ENCODE assay signal across 10 cellular contexts in genomic region chr14:75794615-75795038, GRCh38.
DNase-seq lines count a peak whose midpoint lies in the region; ATAC-seq and TF ChIP-seq lines count a peak whose summit lies in the region.
"Had no signal": no experiment of that assay in that cellular context is flagged by ENCODE, and none has a peak within 500 bp of the region (broad histone marks: within the 10 kb centered on the region; RNA-seq: fewer than 3 reads in every experiment).

No MANE protein-coding gene starts in this region.

- TF ChIP-seq CTCF in Panc1 (IDR thresholded peaks at IDR 0.05) (peak; percentile 27), gastroesophageal sphincter (IDR thresholded peaks at IDR 0.05) (peak in 3 of 4 experiments; percentile 49 to 66 (median 60)), sigmoid colon (IDR thresholded peaks at IDR 0.05) (peak in 3 of 4 experiments; percentile 32 to 37 (median 34)), esophagus squamous epithelium (IDR thresholded peaks at IDR 0.05) (peak in 1 of 6 experiments; percentile 7)

- no peaks in the 10 kb centered on the region for H3K27me3 Mint-ChIP-seq in activated CD4-positive, alpha-beta T cell treated with anti-CD3 and anti-CD28 coated beads for 36 hours
- H3K27me3 Mint-ChIP-seq: brain had no signal

- H3K27ac Mint-ChIP-seq in activated CD4-positive, alpha-beta T cell treated with anti-CD3 and anti-CD28 coated beads for 36 hours, result no peak overlapping the region

- CTCF ChIA-PET in Panc1 (lab: Charles Lee), result interaction anchor here (0.6 to 1.9 kb wide), 6 partner anchors 74 to 310 kb away, joined by 3 to 8 read pairs (median 4); no protein-coding TSS in a partner anchor
- CTCF ChIA-PET in activated CD4-positive, alpha-beta T cell treated with anti-CD3 and anti-CD28 coated beads for 36 hours (lab: Charles Lee), result interaction anchor here (0.8 kb wide), 1 partner anchor 9 kb away, joined by 3 read pairs; no protein-coding TSS in a partner anchor

- H3K9me3 ChIP-seq in GM23248 (ENCODE audit: low read depth), result no peaks in the 10 kb centered on the region
- no peaks in the 10 kb centered on the region for H3K9me3 ChIP-seq in Panc1 (ENCODE audit: control insufficient read depth, insufficient read depth, low read depth, low read length)
- H3K9me3 ChIP-seq in gastroesophageal sphincter, result peaks cover 0 to 16% (median 0%) of the 10 kb centered on the region in 3 donors
- peaks cover 0 to 3% (median under 1%) of the 10 kb centered on the region in 4 donors for H3K9me3 ChIP-seq in sigmoid colon
- H3K9me3 ChIP-seq in esophagus squamous epithelium, result peaks cover 0 to 6% (median 0%) of the 10 kb centered on the region in 3 donors

- no peaks in the 10 kb centered on the region for H3K4me1 Mint-ChIP-seq in activated CD4-positive, alpha-beta T cell treated with anti-CD3 and anti-CD28 coated beads for 36 hours
- H3K4me1 Mint-ChIP-seq: brain had no signal

- H3K4me1 ChIP-seq in GM23248 (ENCODE audit: insufficient read depth), result 0 out of 2 replicates have a peak, but pooled peaks cover 3% of the 10 kb centered on the region
- no peaks in the 10 kb centered on the region for H3K4me1 ChIP-seq in Panc1 (ENCODE audit: control insufficient read depth, insufficient read depth, low read length)
- H3K4me1 ChIP-seq in gastroesophageal sphincter, result no peaks in the 10 kb centered on the region
- peaks cover 0 to 10% (median 1%) of the 10 kb centered on the region in 4 donors for H3K4me1 ChIP-seq in sigmoid colon
- H3K4me1 ChIP-seq in esophagus squamous epithelium, result no peaks in the 10 kb centered on the region

- no TSS peak for BruUV-seq in Panc1 (replicated peaks; lab: Mats Ljungman, UMichigan)

- TF ChIP-seq POLR2A in gastroesophageal sphincter (IDR thresholded peaks at IDR 0.05) (no peak), sigmoid colon (IDR thresholded peaks at IDR 0.05) (no peak), esophagus squamous epithelium (IDR thresholded peaks at IDR 0.05) (no peak)

- no peak overlapping the region for H3K4me2 ChIP-seq in GM23248 (ENCODE audit: unreplicated experiment)

- in situ Hi-C loops in GM23248 (cut with MboI) (no loop called here), Panc1 (cut with HindIII; ENCODE audit: low pct_unique_long_range_greater_than_20kb, low sequenced_read_pairs) (no loop called here)

- H3K4me3 Mint-ChIP-seq in activated CD4-positive, alpha-beta T cell treated with anti-CD3 and anti-CD28 coated beads for 36 hours, result no peak overlapping the region
- H3K4me3 Mint-ChIP-seq: brain had no signal

- no peak overlapping the region for H2AFZ ChIP-seq in GM23248

- no peaks in the 10 kb centered on the region for H3K36me3 ChIP-seq in GM23248 (ENCODE audit: low read depth)
- H3K36me3 ChIP-seq in Panc1 (ENCODE audit: control insufficient read depth, insufficient read depth, low read length), result no peaks in the 10 kb centered on the region; the same call in 1 of the 2 replicates
- no peaks in the 10 kb centered on the region for H3K36me3 ChIP-seq in gastroesophageal sphincter
- no peaks in the 10 kb centered on the region for H3K36me3 ChIP-seq in sigmoid colon
- H3K36me3 ChIP-seq in esophagus squamous epithelium, result peaks cover 0 to 27% (median 0%) of the 10 kb centered on the region in 3 donors

- no peaks in the 10 kb centered on the region for H3K79me2 ChIP-seq in GM23248 (ENCODE audit: insufficient read depth)

- peak; percentile 86 for ATAC-seq in Panc1
- ATAC-seq in gastroesophageal sphincter, result peak; percentile 74
- ATAC-seq in activated CD4-positive, alpha-beta T cell treated with anti-CD3 and anti-CD28 coated beads for 36 hours, result no peak

- POLR2A ChIA-PET in Panc1 (lab: Charles Lee), result no interaction called here
- POLR2A ChIA-PET in activated CD4-positive, alpha-beta T cell treated with anti-CD3 and anti-CD28 coated beads for 36 hours (lab: Charles Lee), result no interaction called here

- no peak overlapping the region for H3K27ac ChIP-seq in GM23248
- no peak overlapping the region for H3K27ac ChIP-seq in Panc1 (ENCODE audit: low read length)
- peak overlapping the region in 1 of 4 donors; percentile 16 for H3K27ac ChIP-seq in gastroesophageal sphincter
- H3K27ac ChIP-seq in sigmoid colon, result peak overlapping the region in 3 of 4 donors; percentile 31 to 57 (median 39)
- no peak overlapping the region for H3K27ac ChIP-seq in esophagus squamous epithelium

- no peak overlapping the region for H3K9ac ChIP-seq in GM23248

- intact Hi-C loops in Panc1 (cut with micrococcal nuclease; ENCODE audit: unreplicated experiment), result no loop called here
- intact Hi-C loops in sigmoid colon (cut with DNase I), result loop anchor here (1.0 to 5.0 kb wide), 3 partner anchors 84 to 188 kb away; no protein-coding TSS in a partner anchor
- intact Hi-C loops in esophagus squamous epithelium (cut with DNase I), result no loop called here
- intact Hi-C loops in activated CD4-positive, alpha-beta T cell treated with anti-CD3 and anti-CD28 coated beads for 36 hours (cut with DNase I, micrococcal nuclease), result no loop called here

- H3K9me3 Mint-ChIP-seq in activated CD4-positive, alpha-beta T cell treated with anti-CD3 and anti-CD28 coated beads for 36 hours (ENCODE audit: low read depth), result peaks cover 22% of the 10 kb centered on the region

- H3K9me2 ChIP-seq in GM23248 (ENCODE audit: insufficient read depth), result no peaks in the 10 kb centered on the region

- peaks cover 17% of the 10 kb centered on the region; the same call in 1 of the 2 replicates for H3F3A ChIP-seq in GM23248 (ENCODE audit: insufficient read depth)

- H3K4me3 ChIP-seq in GM23248, result no peak overlapping the region
- no peak overlapping the region for H3K4me3 ChIP-seq in Panc1 (ENCODE audit: low read depth in 2 of 2, low read length in 2 of 2)
- no peak overlapping the region for H3K4me3 ChIP-seq in gastroesophageal sphincter
- H3K4me3 ChIP-seq in sigmoid colon, result no peak overlapping the region
- no peak overlapping the region for H3K4me3 ChIP-seq in esophagus squamous epithelium

- peak; percentile 74 for DNase-seq in GM23248
- DNase-seq in Panc1 (ENCODE audit: low read depth, low spot score), result peak; percentile 8
- DNase-seq in sigmoid colon, result no peak
- DNase-seq in NCI-H1417 treated with DMSO at 0.1 percent for 48 hours (lab: John Stamatoyannopoulos, UW), result no peak
- DNase-seq in esophagus squamous epithelium (lab: John Stamatoyannopoulos, UW), result no peak
- DNase-seq in activated CD4-positive, alpha-beta T cell treated with anti-CD3 and anti-CD28 coated beads for 36 hours, result no peak
- no peak for DNase-seq in Kasumi-1 (lab: John Stamatoyannopoulos, UW)
- DNase-seq: stimulated activated CD4-positive, alpha-beta T cell treated with anti-CD3 and anti-CD28 coated beads, Interleukin-15, amount 100 ng/mL, for 24 hours had no signal

- H3K36me3 Mint-ChIP-seq in activated CD4-positive, alpha-beta T cell treated with anti-CD3 and anti-CD28 coated beads for 36 hours (ENCODE audit: low read depth), result peaks cover 48% of the 10 kb centered on the region

- no peaks in the 10 kb centered on the region for H4K20me1 ChIP-seq in GM23248 (ENCODE audit: insufficient read depth)

- no peak for TF ChIP-seq EP300 in gastroesophageal sphincter (IDR thresholded peaks at IDR 0.05)
- no peak for TF ChIP-seq EP300 in sigmoid colon (IDR thresholded peaks at IDR 0.05)

- WGBS in GM23248 (ENCODE audit: low coverage in 1 of 2, low lambda C conversion rate in 2 of 2, missing lambda C conversion rate in 2 of 2), 2 experiments, result 18 to 19% methylated on average over 2 of the region's 2 CpGs
- 13 to 31% methylated on average over 1 to 2 of the region's 2 CpGs for WGBS in gastroesophageal sphincter (ENCODE audit: low coverage in 1 of 2), 2 donors
- WGBS in sigmoid colon, 2 donors, result 47 to 74% methylated on average over 2 of the region's 2 CpGs
- 49 to 83% methylated on average over 2 of the region's 2 CpGs for WGBS in esophagus squamous epithelium, 2 donors

- H3K27me3 ChIP-seq in GM23248 (replicated peaks; ENCODE audit: insufficient read depth) (no peaks in the 10 kb centered on the region), Panc1 (ENCODE audit: control insufficient read depth, insufficient read depth, low read length) (no peaks in the 10 kb centered on the region), gastroesophageal sphincter (no peaks in the 10 kb centered on the region), sigmoid colon (no peaks in the 10 kb centered on the region), esophagus squamous epithelium (no peaks in the 10 kb centered on the region)

Comparison
In these comparisons a context has a peak if more than half of its experiments do, and no peak if none do; other contexts are left out.
1. DNase-seq: peak in GM23248 (single experiment) and Panc1 (single experiment); none in sigmoid colon (single experiment), NCI-H1417 treated with DMSO at 0.1 percent for 48 hours (single experiment), esophagus squamous epithelium (single experiment), activated CD4-positive, alpha-beta T cell treated with anti-CD3 and anti-CD28 coated beads for 36 hours (single experiment) and Kasumi-1 (0 of 2).
2. H3K27ac ChIP-seq: peak in sigmoid colon (3 of 4); none in GM23248 (single experiment), Panc1 (single experiment) and esophagus squamous epithelium (0 of 4).